In the genomic region with DNA sequence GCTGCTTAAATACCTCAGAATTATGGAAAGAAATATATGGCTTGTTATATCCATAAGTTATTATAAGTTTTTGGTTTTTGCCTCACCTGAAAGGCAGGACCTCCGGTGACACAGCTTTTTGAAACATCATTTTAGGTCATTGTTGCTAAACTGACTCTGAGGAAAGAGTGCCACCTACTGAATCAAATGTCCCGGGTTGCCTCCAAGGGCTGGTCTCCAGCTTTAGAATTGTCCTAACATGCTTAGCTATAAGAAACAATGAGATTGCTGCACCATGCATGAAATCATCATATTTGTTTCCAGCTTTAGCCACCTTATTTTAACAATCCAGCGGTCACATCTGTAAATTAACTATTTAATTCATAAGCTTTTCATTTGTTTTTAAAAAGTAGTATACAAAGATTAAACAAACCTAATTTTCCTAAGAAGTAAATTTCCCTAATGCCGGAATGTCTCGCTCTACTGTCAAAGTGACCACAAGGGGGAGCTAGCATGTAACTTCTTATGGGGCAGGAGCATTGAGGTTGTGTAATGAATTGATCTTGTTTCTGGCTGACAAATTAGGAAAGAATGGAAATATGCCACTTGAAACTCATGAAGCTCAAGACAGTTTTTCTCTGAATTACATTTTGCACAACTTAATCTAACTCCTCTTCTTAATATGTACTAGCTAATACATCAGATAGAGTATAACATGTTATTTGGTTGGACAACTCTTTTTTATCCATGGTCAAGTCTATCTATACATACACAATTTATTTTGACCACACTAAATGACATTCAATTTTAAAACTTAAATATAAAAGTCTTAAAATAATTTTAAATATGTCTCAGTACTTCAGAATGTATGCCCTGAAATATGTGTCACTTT, we compare ENCODE assay signal across 9 cellular contexts. TPM values are rescaled to one million over a fixed set of nuclear protein-coding genes. Genes with fewer than 3 reads are reported as not detected.
A peak's percentile ranks its signal among the peaks of the same experiment; 100 is the strongest.
DNase-seq lines count a peak whose midpoint lies in the region; ATAC-seq and TF ChIP-seq lines count a peak whose summit lies in the region.
"Had no signal": no experiment of that assay in that cellular context is flagged by ENCODE, and none has a peak within 500 bp of the region (broad histone marks: within the 10 kb centered on the region; RNA-seq: fewer than 3 reads in every experiment).

No MANE protein-coding gene starts in this region.

- H3K9me3 ChIP-seq in ascending aorta (no peaks in the 10 kb centered on the region), upper lobe of left lung (no peaks in the 10 kb centered on the region)

- intact Hi-C loops in activated CD4-positive, alpha-beta T cell treated with anti-CD3 and anti-CD28 coated beads, Interleukin-2, amount 10 ng/mL, durations not matched to agents 24 days and 14 days (cut with micrococcal nuclease), result loop anchor here (5.0 kb wide), 1 partner anchor 1693 kb away; no protein-coding TSS in a partner anchor
- intact Hi-C loops in ascending aorta (cut with DNase I), result no loop called here

- no peaks in the 10 kb centered on the region for H3K4me1 ChIP-seq in ascending aorta
- H3K4me1 ChIP-seq in upper lobe of left lung, result peaks cover 5 to 8% (median 8%) of the 10 kb centered on the region in 4 donors

- DNase-seq in activated CD4-positive, alpha-beta T cell treated with anti-CD3 and anti-CD28 coated beads, Interleukin-2, amount 10 ng/mL, durations not matched to agents 24 days and 14 days, result peak; percentile 69
- DNase-seq in activated CD4-positive, alpha-beta T cell treated with anti-CD3 and anti-CD28 coated beads, Interleukin-2, amount 50 U/mL, for 4 hours, result no peak
- DNase-seq in NCI-H2227 (lab: John Stamatoyannopoulos, UW; ENCODE audit: unreplicated experiment) (peak; percentile 51), ascending aorta (ENCODE audit: low spot score in 2 of 2) (peak in 1 of 2 donors; percentile 61), iris pigment epithelial cell (ENCODE audit: low read depth) (peak; percentile 66), upper lobe of left lung (no peak), GOT3 (lab: John Stamatoyannopoulos, UW) (no peak)

- ATAC-seq in HG02852 (IDR thresholded peaks at IDR 0.05; ENCODE audit: unreplicated experiment), result peak; percentile 57
- ATAC-seq in upper lobe of left lung (ENCODE audit: low FRiP score in 2 of 2), result peak in 1 of 2 donors; percentile 51
- ATAC-seq: activated naive CD4-positive, alpha-beta T cell treated with anti-CD3 and anti-CD28 coated beads, Interleukin-2, amount 50 U/mL, for 72 hours had no signal

- H3K36me3 ChIP-seq in ascending aorta (no peaks in the 10 kb centered on the region), upper lobe of left lung (no peaks in the 10 kb centered on the region)

- peaks cover under 1% of the 10 kb centered on the region for H3K9me3 Mint-ChIP-seq in activated CD4-positive, alpha-beta T cell treated with anti-CD3 and anti-CD28 coated beads, Interleukin-2, amount 10 ng/mL, durations not matched to agents 24 days and 14 days

- H3K27me3 ChIP-seq in ascending aorta, result no peaks in the 10 kb centered on the region
- H3K27me3 ChIP-seq in upper lobe of left lung, result peaks cover 0 to 12% (median 3%) of the 10 kb centered on the region in 4 donors

- H3K27ac ChIP-seq in ascending aorta, result no peak overlapping the region
- no peak overlapping the region for H3K27ac ChIP-seq in upper lobe of left lung

- H3K4me3 Mint-ChIP-seq in activated CD4-positive, alpha-beta T cell treated with anti-CD3 and anti-CD28 coated beads, Interleukin-2, amount 10 ng/mL, durations not matched to agents 24 days and 14 days, result no peak overlapping the region

- H3K4me1 Mint-ChIP-seq in activated CD4-positive, alpha-beta T cell treated with anti-CD3 and anti-CD28 coated beads, Interleukin-2, amount 10 ng/mL, durations not matched to agents 24 days and 14 days, result peaks cover under 1% of the 10 kb centered on the region

- H3K27me3 Mint-ChIP-seq in activated CD4-positive, alpha-beta T cell treated with anti-CD3 and anti-CD28 coated beads, Interleukin-2, amount 10 ng/mL, durations not matched to agents 24 days and 14 days, result peaks cover 14% of the 10 kb centered on the region

- TF ChIP-seq CTCF in ascending aorta (IDR thresholded peaks at IDR 0.05), result peak; percentile 20 to 57 (median 57)
- TF ChIP-seq CTCF in upper lobe of left lung (IDR thresholded peaks at IDR 0.05), result peak; percentile 43 to 69 (median 58)

- H3K36me3 Mint-ChIP-seq in activated CD4-positive, alpha-beta T cell treated with anti-CD3 and anti-CD28 coated beads, Interleukin-2, amount 10 ng/mL, durations not matched to agents 24 days and 14 days (ENCODE audit: low read depth), result no peaks in the 10 kb centered on the region

- no peak for TF ChIP-seq POLR2A in upper lobe of left lung (IDR thresholded peaks at IDR 0.05)

- H3K4me3 ChIP-seq in ascending aorta (no peak overlapping the region), upper lobe of left lung (no peak overlapping the region)

- no peak overlapping the region for H3K27ac Mint-ChIP-seq in activated CD4-positive, alpha-beta T cell treated with anti-CD3 and anti-CD28 coated beads, Interleukin-2, amount 10 ng/mL, durations not matched to agents 24 days and 14 days
- H3K27ac Mint-ChIP-seq: activated naive CD4-positive, alpha-beta T cell treated with anti-CD3 and anti-CD28 coated beads, Interleukin-2, amount 50 U/mL, for 72 hours had no signal

- 5 to 8% methylated on average over 5 of the region's 5 CpGs for WGBS in upper lobe of left lung, 2 donors

- TF ChIP-seq EP300 in upper lobe of left lung (IDR thresholded peaks at IDR 0.05), result no peak

RNA-seq across cellular contexts. Expression of gene PCDH17, which starts 6.7 kb away (rescaled TPM):
- not detected in 2 replicates for total RNA-seq in activated CD4-positive, alpha-beta T cell treated with anti-CD3 and anti-CD28 coated beads, Interleukin-2, amount 10 ng/mL, durations not matched to agents 24 days and 14 days
- total RNA-seq in ascending aorta (36.0 TPM), upper lobe of left lung (10 to 100 TPM; 16.8 to 67.9 (median 25.8) TPM)
- total RNA-seq: activated naive CD4-positive, alpha-beta T cell treated with anti-CD3 and anti-CD28 coated beads, Interleukin-2, amount 50 U/mL, for 72 hours had no signal

Comparison
In these comparisons a context has a peak if more than half of its experiments do, and no peak if none do; other contexts are left out.
1. DNase-seq: peak in activated CD4-positive, alpha-beta T cell treated with anti-CD3 and anti-CD28 coated beads, Interleukin-2, amount 10 ng/mL, durations not matched to agents 24 days and 14 days (single experiment), NCI-H2227 (single experiment) and iris pigment epithelial cell (single experiment); none in activated CD4-positive, alpha-beta T cell treated with anti-CD3 and anti-CD28 coated beads, Interleukin-2, amount 50 U/mL, for 4 hours (0 of 2), upper lobe of left lung (0 of 2) and GOT3 (single experiment).
2. RNA of gene PCDH17, which starts 6.7 kb away (total RNA-seq): 36.0 TPM in ascending aorta (single experiment) and 16.8 to 67.9 TPM in upper lobe of left lung; not detected in activated CD4-positive, alpha-beta T cell treated with anti-CD3 and anti-CD28 coated beads, Interleukin-2, amount 10 ng/mL, durations not matched to agents 24 days and 14 days; every median in the first group is over 10 times any median in the second.